8 cellular contexts compared by ENCODE assay signal in the genomic region with DNA sequence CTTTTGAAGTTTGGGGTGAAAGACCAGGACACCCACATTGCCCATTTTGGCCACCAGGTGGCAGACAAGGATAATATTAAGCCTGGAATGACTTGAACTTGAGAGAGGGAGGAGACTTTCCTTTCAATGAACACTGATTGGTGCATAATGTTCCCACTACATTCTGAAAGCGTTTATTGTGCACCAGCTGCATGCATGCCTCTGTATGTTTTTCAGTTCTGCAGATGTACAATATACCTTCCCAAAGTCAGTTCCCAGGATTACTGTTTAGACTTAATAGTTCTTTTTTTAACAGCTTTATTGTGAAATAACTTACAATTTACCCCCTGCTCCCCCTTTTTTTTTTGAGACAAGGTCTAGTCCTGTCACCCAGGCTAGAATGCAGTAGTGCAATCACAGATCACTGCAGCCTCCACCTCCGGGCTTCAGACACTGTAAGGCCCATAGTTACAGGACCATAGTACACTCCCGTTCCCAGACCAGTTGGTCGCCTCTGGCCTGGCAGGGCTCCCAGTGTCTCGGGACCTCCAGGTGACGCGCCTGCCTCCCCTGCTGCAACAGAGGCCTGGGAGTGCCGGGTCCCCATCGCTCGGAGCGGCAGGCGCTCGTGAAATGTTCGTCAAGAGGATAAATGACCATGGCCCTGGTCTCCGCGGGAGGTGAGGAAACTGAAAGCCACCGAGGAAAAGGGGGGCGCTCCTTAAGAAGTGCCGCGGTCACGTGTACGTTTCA. TPM values are rescaled to one million over a fixed set of nuclear protein-coding genes. Genes with fewer than 3 reads are reported as not detected.
DNase-seq lines count a peak whose midpoint lies in the region; ATAC-seq and TF ChIP-seq lines count a peak whose summit lies in the region.

No MANE protein-coding gene starts in this region.

- H3K36me3 ChIP-seq in left lung: peaks cover 0 to 20% of the 10 kb centered on the region in 2 donors

- no peaks in the 10 kb centered on the region for H3K9me3 ChIP-seq in left lung

- H3K27ac ChIP-seq in coronary artery: peak overlapping the region in 1 of 2 donors; percentile 38
- H3K27ac ChIP-seq in left lung: no peak overlapping the region

- intact Hi-C loops in left lung (cut with DNase I): no loop called here

- DNase-seq in NCI-H2081 (lab: John Stamatoyannopoulos, UW) (peak; percentile 63 to 69), NCI-H2081 treated with DMSO at 0.1 percent for 48 hours (lab: John Stamatoyannopoulos, UW) (no peak), NCI-H460 (ENCODE audit: extremely low read depth, low read depth) (peak; percentile 92), coronary artery (ENCODE audit: low spot score) (peak; percentile 86), left lung (peak; percentile 68 to 78)
- peak; percentile 75 to 90 for DNase-seq in activated CD4-positive, alpha-beta T cell treated with anti-CD3 and anti-CD28 coated beads for 4 hours
- peak; percentile 70 for DNase-seq in stimulated activated CD4-positive, alpha-beta T cell treated with anti-CD3 and anti-CD28 coated beads, Interleukin-2, amount 100 ng/mL, for 4 hours (ENCODE audit: low read depth)

- peaks cover 5 to 22% of the 10 kb centered on the region in 2 donors for H3K4me1 ChIP-seq in left lung

- TF ChIP-seq CTCF in coronary artery (IDR thresholded peaks at IDR 0.05) (peak; percentile 84), left lung (IDR thresholded peaks at IDR 0.05) (peak; percentile 92 to 95)

- ATAC-seq in HG03139 (IDR thresholded peaks at IDR 0.05; ENCODE audit: unreplicated experiment) (peak; percentile 58), left lung (peak; percentile 90)

- peaks cover 9 to 49% of the 10 kb centered on the region in 2 donors for H3K27me3 ChIP-seq in left lung

- H3K4me3 ChIP-seq in coronary artery: peak overlapping the region; percentile 76
- peak overlapping the region; percentile 29 to 46 for H3K4me3 ChIP-seq in left lung

RNA-seq across cellular contexts. Expression of gene CES2, which starts 12.2 kb away (rescaled TPM):
- total RNA-seq in NCI-H460 (2014; rRNA removed; shearing (Covaris generic)): 45.5 and 51.5 TPM in 2 replicates
- 39.7 and 43.9 TPM in 2 replicates for polyA plus RNA-seq in NCI-H460 (2014; cell fraction: nucleus; rRNA removed)
- 10 to 100 TPM; 31.7 to 38.4 TPM for total RNA-seq in left lung

RNA-seq across cellular contexts. Expression of gene CIAO2B, which starts 13.3 kb away (rescaled TPM):
- total RNA-seq in NCI-H460 (2014; rRNA removed; shearing (Covaris generic)): 270 and 295 TPM in 2 replicates
- 141 and 168 TPM in 2 replicates for polyA plus RNA-seq in NCI-H460 (2014; cell fraction: nucleus; rRNA removed)
- total RNA-seq in left lung: 10 to 100 TPM; 81.7 to 82.5 TPM

RNA-seq across cellular contexts. Expression of gene CES3, which starts 13.6 kb away (rescaled TPM):
- 0.42 and 0.55 TPM in 2 replicates for total RNA-seq in NCI-H460 (2014; rRNA removed; shearing (Covaris generic))
- polyA plus RNA-seq in NCI-H460 (2014; cell fraction: nucleus; rRNA removed): 1.5 and 2.3 TPM in 2 replicates
- total RNA-seq in left lung: 1 to 10 TPM in 1 of 2 donors, under 1 TPM in 1; 0.79 to 1.6 TPM

RNA-seq across cellular contexts. Expression of gene RRAD, which starts 22.1 kb away (rescaled TPM):
- 0.57 and 0.66 TPM in 2 replicates for total RNA-seq in NCI-H460 (2014; rRNA removed; shearing (Covaris generic))
- polyA plus RNA-seq in NCI-H460 (2014; cell fraction: nucleus; rRNA removed): 0.33 and 2.1 TPM in 2 replicates
- total RNA-seq in left lung: 10 to 100 TPM in 1 of 2 donors, 1 to 10 TPM in 1; 8.2 to 31.8 TPM

RNA-seq across cellular contexts. Expression of gene CDH16, which starts 28.8 kb away (rescaled TPM):
- total RNA-seq in NCI-H460 (2014; rRNA removed; shearing (Covaris generic)): not detected in 2 replicates
- polyA plus RNA-seq in NCI-H460 (2014; cell fraction: nucleus; rRNA removed): not detected in 2 replicates
- total RNA-seq in left lung: under 1 TPM in 1 of 2 donors, not detected in 1; 0.32 TPM
